8 cellular contexts compared by ENCODE assay signal in the genomic region with DNA sequence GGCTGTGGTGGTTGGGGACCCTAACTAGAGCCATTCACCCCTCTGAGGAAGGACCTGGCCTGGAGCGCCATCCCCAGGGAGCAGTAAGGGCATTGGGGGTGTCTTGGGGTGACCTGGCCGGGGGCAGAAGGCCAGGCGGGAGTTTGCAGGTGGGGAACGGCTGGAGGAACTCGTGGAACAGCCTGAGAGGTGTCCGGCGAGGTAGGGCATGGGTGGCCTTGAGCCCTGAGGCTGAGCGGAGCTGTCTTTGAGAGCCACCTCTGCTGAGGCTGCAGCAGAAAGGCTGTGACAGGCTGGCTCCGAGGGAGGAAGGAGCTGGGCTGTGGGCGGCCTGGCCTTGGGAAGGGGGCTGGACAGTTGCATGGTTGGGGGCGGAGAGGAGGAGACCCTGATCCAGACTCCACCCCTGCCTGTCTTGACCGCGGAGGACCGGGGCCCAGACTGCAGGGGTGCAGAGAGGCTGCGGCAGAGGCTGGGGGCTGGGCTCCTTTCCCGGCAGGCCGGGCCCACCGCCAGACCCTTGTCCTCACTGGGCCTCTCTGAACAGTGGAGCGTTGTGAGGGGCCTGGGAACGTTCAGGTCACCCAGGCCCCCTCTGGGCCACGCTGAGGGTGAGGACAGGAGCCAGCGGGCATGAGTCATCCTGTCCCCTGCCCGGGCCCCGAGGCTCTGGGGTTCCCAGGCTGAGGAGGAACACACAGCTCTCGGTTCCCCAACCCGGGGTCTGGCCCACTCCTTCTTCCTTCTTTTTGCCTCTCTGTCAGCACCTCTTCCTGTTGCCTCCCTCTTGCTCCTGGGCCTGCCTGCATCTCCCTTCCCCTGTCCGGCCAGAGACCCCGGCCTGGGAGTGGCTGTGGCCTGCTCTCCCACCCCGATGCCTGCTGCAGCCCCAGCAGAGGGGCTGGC. TPM values are rescaled to one million over a fixed set of nuclear protein-coding genes. Genes with fewer than 3 reads are reported as not detected.
A peak's percentile ranks its signal among the peaks of the same experiment; 100 is the strongest.
DNase-seq lines count a peak whose midpoint lies in the region; ATAC-seq and TF ChIP-seq lines count a peak whose summit lies in the region.

No MANE protein-coding gene starts in this region.

- H3K4me1 ChIP-seq in ectodermal cell (ENCODE audit: control insufficient read depth, insufficient read depth, low read length) = peaks cover 27% of the 10 kb centered on the region
- peaks cover 0 to 97% (median 96%) of the 10 kb centered on the region in 4 donors for H3K4me1 ChIP-seq in tibial nerve

- H3K36me3 ChIP-seq in ectodermal cell (ENCODE audit: control insufficient read depth, insufficient read depth, low read length) (no peaks in the 10 kb centered on the region), tibial nerve (peaks cover 0 to 3% (median 0%) of the 10 kb centered on the region in 3 donors)

- no peak for ATAC-seq in GM18858 (IDR thresholded peaks at IDR 0.05; ENCODE audit: unreplicated experiment)

- DNase-seq in CMK (ENCODE audit: low read depth) (peak; percentile 80), H4 (ENCODE audit: low spot score) (peak; percentile 65), SK-N-DZ (ENCODE audit: low spot score) (peak; percentile 71), middle frontal gyrus (ENCODE audit: extremely low spot score, low spot score) (peak; percentile 27), tibial nerve (ENCODE audit: low spot score in 2 of 2) (peak; percentile 58 to 64), NCI-H748 treated with DMSO at 0.1 percent for 48 hours (lab: John Stamatoyannopoulos, UW) (no peak)

- TF ChIP-seq EP300 in tibial nerve (IDR thresholded peaks at IDR 0.05) = peak; percentile 44 to 94

- no peak overlapping the region for H3K4me3 ChIP-seq in ectodermal cell (ENCODE audit: insufficient read depth, low read depth, low read length)
- H3K4me3 ChIP-seq in tibial nerve = peak overlapping the region; percentile 4 to 41 (median 15)

- no peak for TF ChIP-seq CTCF in tibial nerve (IDR thresholded peaks at IDR 0.05)

- H3K27ac ChIP-seq in ectodermal cell (ENCODE audit: insufficient read depth, low read depth, low read length, poor library complexity, severe bottlenecking) (peak overlapping the region; percentile 6), tibial nerve (peak overlapping the region; percentile 74 to 96 (median 90))

- peak in 1 of 2 donors; percentile 18 for TF ChIP-seq POLR2A in tibial nerve (IDR thresholded peaks at IDR 0.05)

- no peaks in the 10 kb centered on the region for H3K9me3 ChIP-seq in ectodermal cell (ENCODE audit: control insufficient read depth, low read length)
- no peaks in the 10 kb centered on the region for H3K9me3 ChIP-seq in tibial nerve

- whole genome bisulfite sequencing in ectodermal cell, 2 experiments = 39 to 43% methylated on average over 29 of the region's 29 CpGs
- WGBS in tibial nerve, 2 donors = 6% methylated on average over 11 to 29 of the region's 29 CpGs

- H3K27me3 ChIP-seq in ectodermal cell (ENCODE audit: control insufficient read depth, insufficient read depth, low read length, poor library complexity, severe bottlenecking) (no peaks in the 10 kb centered on the region), tibial nerve (no peaks in the 10 kb centered on the region)

RNA-seq across cellular contexts. Expression of a gene that starts 8.1 kb away (rescaled TPM):
- total RNA-seq in H4 (2014; rRNA removed; shearing (Covaris generic)) = 10.9 and 17.7 TPM in 2 replicates
- polyA plus RNA-seq in SK-N-DZ (2014; cell fraction: cytosol; rRNA removed) = 13.8 and 27.4 TPM in 2 replicates
- 99.4 and 107 TPM in 2 replicates for polyA plus RNA-seq in SK-N-DZ (2014; cell fraction: nucleus; rRNA removed)
- 26.6 TPM for polyA plus RNA-seq in ectodermal cell (2013, experiment 1 of 4)
- 26.3 TPM for polyA plus RNA-seq in ectodermal cell (2013, experiment 2 of 4)
- 18.4 TPM for polyA plus RNA-seq in ectodermal cell (2013, experiment 3 of 4)
- 19.3 TPM for polyA plus RNA-seq in ectodermal cell (2013, experiment 4 of 4)
- 100 to 1,000 TPM in 1 of 4 donors, 10 to 100 TPM in 3; 70.5 to 161 (median 77.8) TPM for total RNA-seq in tibial nerve

RNA-seq across cellular contexts. Expression of a gene that starts 42.7 kb away (rescaled TPM):
- total RNA-seq in H4 (2014; rRNA removed; shearing (Covaris generic)) = 117 and 125 TPM in 2 replicates
- 101 and 103 TPM in 2 replicates for polyA plus RNA-seq in SK-N-DZ (2014; cell fraction: cytosol; rRNA removed)
- polyA plus RNA-seq in SK-N-DZ (2014; cell fraction: nucleus; rRNA removed) = 125 and 189 TPM in 2 replicates
- polyA plus RNA-seq in ectodermal cell (2013, experiment 1 of 4) = 205 TPM
- 222 TPM for polyA plus RNA-seq in ectodermal cell (2013, experiment 2 of 4)
- polyA plus RNA-seq in ectodermal cell (2013, experiment 3 of 4) = 187 TPM
- 204 TPM for polyA plus RNA-seq in ectodermal cell (2013, experiment 4 of 4)
- 100 to 1,000 TPM; 270 to 449 (median 327) TPM for total RNA-seq in tibial nerve

RNA-seq across cellular contexts. Expression of a gene that starts 44.8 kb away (rescaled TPM):
- 45.7 and 46.8 TPM in 2 replicates for total RNA-seq in H4 (2014; rRNA removed; shearing (Covaris generic))
- 19.7 and 22.6 TPM in 2 replicates for polyA plus RNA-seq in SK-N-DZ (2014; cell fraction: cytosol; rRNA removed)
- polyA plus RNA-seq in SK-N-DZ (2014; cell fraction: nucleus; rRNA removed) = 59.4 and 67.8 TPM in 2 replicates
- polyA plus RNA-seq in ectodermal cell (2013, experiment 1 of 4) = 27.7 TPM
- 30.0 TPM for polyA plus RNA-seq in ectodermal cell (2013, experiment 2 of 4)
- 28.0 TPM for polyA plus RNA-seq in ectodermal cell (2013, experiment 3 of 4)
- 26.8 TPM for polyA plus RNA-seq in ectodermal cell (2013, experiment 4 of 4)
- total RNA-seq in tibial nerve = 100 to 1,000 TPM in 1 of 4 donors, 10 to 100 TPM in 3; 78.3 to 110 (median 89.3) TPM
